Comparison of ENCODE assay signal across 19 cellular contexts in the genomic region with DNA sequence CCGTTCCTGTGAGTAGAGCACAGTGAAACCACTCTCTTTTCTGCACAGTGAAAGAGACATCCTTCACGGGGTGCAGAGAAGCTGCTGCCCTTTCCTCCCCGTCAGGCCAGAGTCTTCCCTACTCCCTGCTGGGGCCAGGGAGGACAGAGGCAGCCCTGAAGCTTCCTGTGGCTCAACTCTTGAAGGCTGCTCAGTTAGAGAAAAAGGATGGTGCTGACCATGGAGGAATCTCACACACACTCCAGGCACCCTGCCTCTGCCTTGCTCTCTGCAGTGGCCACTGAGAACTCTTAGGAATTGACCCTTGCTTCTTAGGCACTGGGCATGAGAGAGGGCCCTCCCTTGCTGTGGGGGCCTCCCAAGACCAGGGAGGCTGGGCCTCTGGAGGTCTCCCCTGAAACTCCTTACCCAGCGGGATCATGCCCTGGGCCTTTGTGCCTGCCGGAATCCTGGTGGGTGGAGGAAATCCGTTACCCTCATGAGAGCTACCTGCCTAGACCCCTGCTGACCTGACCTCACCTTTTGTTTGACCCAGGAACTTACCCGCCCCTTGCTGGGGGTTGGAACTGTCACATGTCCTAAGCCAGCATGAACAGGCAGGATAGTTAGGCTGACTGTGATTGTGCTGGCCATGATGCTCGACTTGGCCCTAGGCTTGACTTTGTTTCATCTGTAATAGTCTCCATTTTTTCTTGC.
A peak's percentile ranks its signal among the peaks of the same experiment; 100 is the strongest.
DNase-seq lines count a peak whose midpoint lies in the region; ATAC-seq and TF ChIP-seq lines count a peak whose summit lies in the region.
"Had no signal": no experiment of that assay in that cellular context is flagged by ENCODE, and none has a peak within 500 bp of the region (broad histone marks: within the 10 kb centered on the region; RNA-seq: fewer than 3 reads in every experiment).

No MANE protein-coding gene starts in this region.

- no peak overlapping the region for H3K4me3 Mint-ChIP-seq in stimulated activated naive CD8-positive, alpha-beta T cell treated with anti-CD3 and anti-CD28 coated beads, Interleukin-15, amount 100 ng/mL, for 72 hours
- H3K4me3 Mint-ChIP-seq: activated CD4-positive, alpha-beta T cell treated with anti-CD3 and anti-CD28 coated beads for 36 hours; activated naive CD4-positive, alpha-beta T cell treated with anti-CD3 and anti-CD28 coated beads for 36 hours; naive thymus-derived CD8-positive, alpha-beta T cell; stimulated activated naive CD8-positive, alpha-beta T cell treated with anti-CD3 and anti-CD28 coated beads, Interleukin-15, Interleukin-2, amounts not matched to agents 100 ng/mL and 50 ng/mL, for 24 hours had no signal

- peak; percentile 24 for ATAC-seq in stimulated activated naive CD8-positive, alpha-beta T cell treated with anti-CD3 and anti-CD28 coated beads, Interleukin-15, amount 100 ng/mL, for 72 hours
- ATAC-seq in stimulated activated naive CD8-positive, alpha-beta T cell treated with anti-CD3 and anti-CD28 coated beads, Interleukin-15, Interleukin-2, amounts not matched to agents 100 U/mL and 50 U/mL, for 24 hours: no peak
- ATAC-seq in GM18517 (IDR thresholded peaks at IDR 0.05; ENCODE audit: unreplicated experiment) (no peak), GM21723 (IDR thresholded peaks at IDR 0.05; ENCODE audit: unreplicated experiment) (no peak)
- ATAC-seq: activated CD4-positive, alpha-beta T cell treated with anti-CD3 and anti-CD28 coated beads for 36 hours; naive thymus-derived CD8-positive, alpha-beta T cell had no signal

- H3K4me1 Mint-ChIP-seq in stimulated activated naive CD8-positive, alpha-beta T cell treated with anti-CD3 and anti-CD28 coated beads, Interleukin-15, amount 100 ng/mL, for 72 hours: peaks cover 7% of the 10 kb centered on the region

- H3K36me3 ChIP-seq in osteoblast (ENCODE audit: insufficient read depth, low read length): no peaks in the 10 kb centered on the region
- H3K36me3 ChIP-seq: Peyer's patch had no signal

- H3K79me2 ChIP-seq in osteoblast (ENCODE audit: insufficient read depth, low read length): no peaks in the 10 kb centered on the region

- no peaks in the 10 kb centered on the region for H3K9me3 ChIP-seq in osteoblast (ENCODE audit: low read depth, low read length)
- H3K9me3 ChIP-seq: Peyer's patch, SK-N-SH had no signal

- TF ChIP-seq CTCF in osteoblast (IDR thresholded peaks at IDR 0.05; ENCODE audit: extremely low read depth, low read depth, low read length): no peak

- peak overlapping the region; percentile 91 for H3K27ac ChIP-seq in osteoblast (ENCODE audit: low read depth, low read length)

- no peak for DNase-seq in stimulated activated naive CD8-positive, alpha-beta T cell treated with anti-CD3 and anti-CD28 coated beads, Interleukin-15, amount 100 ng/mL, for 72 hours
- no peak for DNase-seq in stimulated activated naive CD8-positive, alpha-beta T cell treated with anti-CD3 and anti-CD28 coated beads, Interleukin-15, Interleukin-2, amounts not matched to agents 100 U/mL and 50 U/mL, for 24 hours
- DNase-seq in ecto neural progenitor cell (ENCODE audit: low spot score) (peak; percentile 32), osteoblast (ENCODE audit: insufficient read length, low spot score, missing footprints) (no peak), DMS53 (lab: John Stamatoyannopoulos, UW) (no peak)
- no peak for DNase-seq in activated naive CD4-positive, alpha-beta T cell treated with anti-CD3 and anti-CD28 coated beads, Interleukin-2, amount 50 U/mL, for 16 hours
- DNase-seq: activated CD4-positive, alpha-beta T cell treated with anti-CD3 and anti-CD28 coated beads for 36 hours; activated naive CD4-positive, alpha-beta T cell treated with anti-CD3 and anti-CD28 coated beads for 36 hours; activated T-cell treated with anti-CD3 and anti-CD28 coated beads, Interleukin-2, amount 50 U/mL, for 1 hour; naive thymus-derived CD8-positive, alpha-beta T cell; NCI-H1417; NCI-H748 treated with DMSO at 0.1 percent for 48 hours; SK-N-SH; stimulated activated CD4-positive, alpha-beta T cell treated with anti-CD3 and anti-CD28 coated beads, Interleukin-15, amount 100 ng/mL, for 24 hours; T1000 had no signal

- H3K27ac Mint-ChIP-seq in stimulated activated naive CD8-positive, alpha-beta T cell treated with anti-CD3 and anti-CD28 coated beads, Interleukin-15, amount 100 ng/mL, for 72 hours: no peak overlapping the region
- H3K27ac Mint-ChIP-seq: activated naive CD4-positive, alpha-beta T cell treated with anti-CD3 and anti-CD28 coated beads for 36 hours; naive thymus-derived CD8-positive, alpha-beta T cell; stimulated activated naive CD8-positive, alpha-beta T cell treated with anti-CD3 and anti-CD28 coated beads, Interleukin-15, Interleukin-2, amounts not matched to agents 100 ng/mL and 50 ng/mL, for 24 hours had no signal

- no peak overlapping the region for H3K4me3 ChIP-seq in osteoblast (ENCODE audit: insufficient read depth, low read length)
- H3K4me3 ChIP-seq: Peyer's patch had no signal

- H2AFZ ChIP-seq in osteoblast (ENCODE audit: low read length): no peak overlapping the region

- H3K4me1 ChIP-seq in osteoblast (ENCODE audit: insufficient read depth, low read length): peaks cover 60% of the 10 kb centered on the region

- no peaks in the 10 kb centered on the region for H3K9me3 Mint-ChIP-seq in stimulated activated naive CD8-positive, alpha-beta T cell treated with anti-CD3 and anti-CD28 coated beads, Interleukin-15, amount 100 ng/mL, for 72 hours
- H3K9me3 Mint-ChIP-seq: activated naive CD4-positive, alpha-beta T cell treated with anti-CD3 and anti-CD28 coated beads for 36 hours; naive thymus-derived CD8-positive, alpha-beta T cell; stimulated activated naive CD8-positive, alpha-beta T cell treated with anti-CD3 and anti-CD28 coated beads, Interleukin-15, Interleukin-2, amounts not matched to agents 100 ng/mL and 50 ng/mL, for 24 hours had no signal

- peaks cover 31% of the 10 kb centered on the region for H3K27me3 Mint-ChIP-seq in stimulated activated naive CD8-positive, alpha-beta T cell treated with anti-CD3 and anti-CD28 coated beads, Interleukin-15, amount 100 ng/mL, for 72 hours

- H3K4me2 ChIP-seq in osteoblast (ENCODE audit: insufficient read depth, low read length): no peak overlapping the region

- H3K27me3 ChIP-seq in osteoblast (ENCODE audit: insufficient read depth, low read length): no peaks in the 10 kb centered on the region
- H3K27me3 ChIP-seq: Peyer's patch had no signal

- H4K20me1 ChIP-seq in osteoblast (ENCODE audit: insufficient read depth, low read length): no peaks in the 10 kb centered on the region
